Comparison of ENCODE assay signal across 8 cellular contexts in genomic region chr4:187606581-187606980, GRCh38.
DNase-seq lines count a peak whose midpoint lies in the region; ATAC-seq and TF ChIP-seq lines count a peak whose summit lies in the region.

No MANE protein-coding gene starts in this region.

- H3K9me2 ChIP-seq in PC-9 (ENCODE audit: insufficient read depth), result no peaks in the 10 kb centered on the region
- no peaks in the 10 kb centered on the region for H3K9me2 ChIP-seq in neural cell (ENCODE audit: insufficient read depth, low read length)

- H3K4me1 ChIP-seq in heart right ventricle, result peaks cover 0 to 9% (median 0%) of the 10 kb centered on the region in 9 donors
- no peaks in the 10 kb centered on the region for H3K4me1 ChIP-seq in PC-9 (replicated peaks; ENCODE audit: insufficient read depth)

- CTCF ChIA-PET in PC-9 (lab: Charles Lee), result interaction anchor here (0.7 to 1.0 kb wide), 2 partner anchors 132 to 877 kb away, joined by 4 to 6 read pairs; no protein-coding TSS in a partner anchor

- DNase-seq in heart right ventricle (peak in 1 of 2 donors; percentile 11), cardiac septum (ENCODE audit: low spot score) (no peak), PC-9 (no peak), epithelial cell of proximal tubule (ENCODE audit: low read depth) (no peak)

- no peak overlapping the region for H3K4me2 ChIP-seq in PC-9
- H3K4me2 ChIP-seq in neural cell (ENCODE audit: low read length), result no peak overlapping the region

- no peaks in the 10 kb centered on the region for H3K79me2 ChIP-seq in PC-9 (ENCODE audit: low read depth)
- no peaks in the 10 kb centered on the region for H3K79me2 ChIP-seq in neural cell (replicated peaks; ENCODE audit: insufficient read depth, low read length)

- WGBS in heart right ventricle, 2 donors, result 24 to 28% methylated on average over 1 of the region's 1 CpG

- BruUV-seq in PC-9 (replicated peaks; lab: Mats Ljungman, UMichigan), result no TSS peak

- peak in 1 of 8 donors; percentile 69 for ATAC-seq in heart right ventricle
- peak; percentile 74 for ATAC-seq in HG02798 (IDR thresholded peaks at IDR 0.05; ENCODE audit: poor library complexity, unreplicated experiment)
- ATAC-seq in HG03439 (IDR thresholded peaks at IDR 0.05; ENCODE audit: unreplicated experiment), result no peak
- no peak for ATAC-seq in GM18870 (IDR thresholded peaks at IDR 0.05; ENCODE audit: unreplicated experiment)

- H2AFZ ChIP-seq in PC-9 (no peak overlapping the region), neural cell (ENCODE audit: low read depth, low read length) (no peak overlapping the region)

- H4K20me1 ChIP-seq in PC-9 (ENCODE audit: insufficient read depth) (no peaks in the 10 kb centered on the region), neural cell (ENCODE audit: insufficient read depth) (no peaks in the 10 kb centered on the region)

- POLR2A ChIA-PET in PC-9 (lab: Charles Lee; ENCODE audit: unreplicated experiment), result interaction anchor here (0.6 kb wide), 1 partner anchor 881 kb away, joined by 3 read pairs; no protein-coding TSS in a partner anchor

- H3K27ac ChIP-seq in heart right ventricle, result no peak overlapping the region
- H3K27ac ChIP-seq in PC-9, result no peak overlapping the region
- H3K27ac ChIP-seq in neural cell (ENCODE audit: low read length), result no peak overlapping the region

- H3K4me3 ChIP-seq in heart right ventricle (no peak overlapping the region), PC-9 (no peak overlapping the region), epithelial cell of proximal tubule (ENCODE audit: low read depth, low read length) (no peak overlapping the region), neural cell (ENCODE audit: low read length) (no peak overlapping the region)

- no peaks in the 10 kb centered on the region for H3K36me3 ChIP-seq in heart right ventricle
- H3K36me3 ChIP-seq in PC-9 (ENCODE audit: low read depth), result no peaks in the 10 kb centered on the region
- H3K36me3 ChIP-seq in neural cell (ENCODE audit: insufficient read depth, low read length), result no peaks in the 10 kb centered on the region

- H3K27me3 ChIP-seq in heart right ventricle (peaks cover 0 to 6% (median 0%) of the 10 kb centered on the region in 7 donors), PC-9 (ENCODE audit: insufficient read depth, low read depth) (no peaks in the 10 kb centered on the region), neural cell (ENCODE audit: insufficient read depth, low read depth, low read length) (no peaks in the 10 kb centered on the region)

- no peak overlapping the region for H3K9ac ChIP-seq in neural cell (ENCODE audit: low read length)

- H3F3A ChIP-seq in PC-9 (ENCODE audit: insufficient read depth, low read depth), result no peaks in the 10 kb centered on the region
- H3F3A ChIP-seq in neural cell (ENCODE audit: insufficient read depth, low read length, poor library complexity, severe bottlenecking), result no peaks in the 10 kb centered on the region

- TF ChIP-seq EP300 in neural cell (conservative IDR thresholded peaks at IDR 0.05; ENCODE audit: poor library complexity, severe bottlenecking), result no peak

- intact Hi-C loops in heart right ventricle (cut with DNase I), result loop anchor here in 4 of 10 donors (10.0 kb wide), 3 partner anchors 1018 to 1598 kb away; no protein-coding TSS in a partner anchor
- intact Hi-C loops in cardiac septum (cut with DNase I), result loop anchor here (5.0 to 10.0 kb wide), 3 partner anchors 879 to 1598 kb away; no protein-coding TSS in a partner anchor
- intact Hi-C loops in PC-9 (cut with micrococcal nuclease; ENCODE audit: unreplicated experiment), result no loop called here

- peak; percentile 71 for TF ChIP-seq RAD21 in neural cell (conservative IDR thresholded peaks at IDR 0.05)

- H3K9me3 ChIP-seq in heart right ventricle (no peaks in the 10 kb centered on the region), PC-9 (ENCODE audit: insufficient read depth, low read depth) (no peaks in the 10 kb centered on the region), neural cell (ENCODE audit: low read length) (no peaks in the 10 kb centered on the region)

- TF ChIP-seq CTCF in heart right ventricle (IDR thresholded peaks at IDR 0.05), result peak; percentile 67 to 85 (median 82)
- peak; percentile 90 for TF ChIP-seq CTCF in PC-9 (conservative IDR thresholded peaks at IDR 0.05)
- TF ChIP-seq CTCF in epithelial cell of proximal tubule (conservative IDR thresholded peaks at IDR 0.05; ENCODE audit: low read depth, low read length), result peak; percentile 87
- TF ChIP-seq CTCF in neural cell (IDR thresholded peaks at IDR 0.05; ENCODE audit: poor library complexity, severe bottlenecking), result peak; percentile 69

TF ChIP-seq in neural cell, 6 proteins besides CTCF, POLR2A, EP300 and RAD21:
- TF ChIP-seq EZH2 (IDR thresholded peaks at IDR 0.05; ENCODE audit: borderline replicate concordance, insufficient read depth, low read length, poor library complexity, severe bottlenecking) (no peak), SMC3 (conservative IDR thresholded peaks at IDR 0.05; ENCODE audit: poor library complexity) (peak; percentile 68)
